In genomic region chr2:130531225-130531624, GRCh38 we compare ENCODE assay signal across 26 cellular contexts. TPM values are rescaled to one million over a fixed set of nuclear protein-coding genes. Genes with fewer than 3 reads are reported as not detected.
DNase-seq lines count a peak whose midpoint lies in the region; ATAC-seq lines count a peak whose summit lies in the region.
"Not testable (repeated sequence)": the region's sequence is repeated elsewhere in the genome, so short reads cannot be mapped to it uniquely, and the experiment has no call there.
"Had no signal": no experiment of that assay in that cellular context is flagged by ENCODE, and none has a peak within 500 bp of the region (broad histone marks: within the 10 kb centered on the region; RNA-seq: fewer than 3 reads in every experiment).

No MANE protein-coding gene starts in this region.

- not testable (repeated sequence) for H3K4me1 ChIP-seq in naive thymus-derived CD4-positive, alpha-beta T cell (ENCODE audit: control insufficient read depth in 2 of 2, insufficient read depth in 2 of 2, low read length in 2 of 2)

- POLR2A ChIA-PET in activated CD4-positive, alpha-beta T cell treated with anti-CD3 and anti-CD28 coated beads for 36 hours (lab: Charles Lee); naive thymus-derived CD4-positive, alpha-beta T cell (lab: Charles Lee): not testable (repeated sequence)

- not testable (repeated sequence) for H3K27me3 Mint-ChIP-seq in activated CD4-positive, alpha-beta T cell treated with anti-CD3 and anti-CD28 coated beads for 36 hours; naive thymus-derived CD4-positive, alpha-beta T cell

- not testable (repeated sequence) for H3K9me3 ChIP-seq in naive thymus-derived CD4-positive, alpha-beta T cell (ENCODE audit: control insufficient read depth in 2 of 3, low read length in 3 of 3)

- not testable (repeated sequence) for H3K36me3 Mint-ChIP-seq in activated CD4-positive, alpha-beta T cell treated with anti-CD3 and anti-CD28 coated beads for 36 hours (ENCODE audit: low read depth); naive thymus-derived CD4-positive, alpha-beta T cell

- H3K27ac Mint-ChIP-seq in activated CD4-positive, alpha-beta T cell treated with anti-CD3 and anti-CD28 coated beads for 36 hours; naive thymus-derived CD4-positive, alpha-beta T cell: not testable (repeated sequence)

- H3K27me3 ChIP-seq in naive thymus-derived CD4-positive, alpha-beta T cell (ENCODE audit: control insufficient read depth in 2 of 2, insufficient read depth in 2 of 2, low read length in 2 of 2): not testable (repeated sequence)

- not testable (repeated sequence) for H3K4me3 ChIP-seq in naive thymus-derived CD4-positive, alpha-beta T cell (ENCODE audit: low read length)

- CTCF ChIA-PET in activated CD4-positive, alpha-beta T cell treated with anti-CD3 and anti-CD28 coated beads for 36 hours (lab: Charles Lee); naive thymus-derived CD4-positive, alpha-beta T cell (lab: Charles Lee): not testable (repeated sequence)

- not testable (repeated sequence) for DNase-seq in activated CD4-positive, alpha-beta T cell treated with anti-CD3 and anti-CD28 coated beads for 36 hours; naive thymus-derived CD4-positive, alpha-beta T cell

- H3K27ac ChIP-seq in naive thymus-derived CD4-positive, alpha-beta T cell (ENCODE audit: low read depth, low read length): not testable (repeated sequence)

- H3K36me3 ChIP-seq in naive thymus-derived CD4-positive, alpha-beta T cell (ENCODE audit: control insufficient read depth in 2 of 3, insufficient read depth in 3 of 3, low read length in 3 of 3): not testable (repeated sequence)

- H3K4me3 Mint-ChIP-seq in activated CD4-positive, alpha-beta T cell treated with anti-CD3 and anti-CD28 coated beads for 36 hours; naive thymus-derived CD4-positive, alpha-beta T cell: not testable (repeated sequence)

- not testable (repeated sequence) for H3K4me1 Mint-ChIP-seq in activated CD4-positive, alpha-beta T cell treated with anti-CD3 and anti-CD28 coated beads for 36 hours; naive thymus-derived CD4-positive, alpha-beta T cell

- not testable (repeated sequence) for H3K9me3 Mint-ChIP-seq in activated CD4-positive, alpha-beta T cell treated with anti-CD3 and anti-CD28 coated beads for 36 hours (ENCODE audit: low read depth); naive thymus-derived CD4-positive, alpha-beta T cell

- intact Hi-C loops in activated CD4-positive, alpha-beta T cell treated with anti-CD3 and anti-CD28 coated beads for 36 hours (cut with DNase I, micrococcal nuclease); naive thymus-derived CD4-positive, alpha-beta T cell (cut with micrococcal nuclease): not testable (repeated sequence)

- peak; percentile 51 for ATAC-seq in GM18499 (IDR thresholded peaks at IDR 0.05; ENCODE audit: insufficient read depth, unreplicated experiment)
- ATAC-seq in GM18873 (IDR thresholded peaks at IDR 0.05; ENCODE audit: low FRiP score, unreplicated experiment): peak; percentile 85
- peak; percentile 77 for ATAC-seq in GM21381 (IDR thresholded peaks at IDR 0.05; ENCODE audit: unreplicated experiment)
- peak; percentile 89 for ATAC-seq in HG02610 (IDR thresholded peaks at IDR 0.05; ENCODE audit: unreplicated experiment)
- peak; percentile 85 for ATAC-seq in HG02973 (IDR thresholded peaks at IDR 0.05; ENCODE audit: unreplicated experiment)
- ATAC-seq in HG03378 (IDR thresholded peaks at IDR 0.05; ENCODE audit: unreplicated experiment): peak; percentile 96
- ATAC-seq in activated CD4-positive, alpha-beta T cell treated with anti-CD3 and anti-CD28 coated beads for 36 hours: peak; percentile 97
- ATAC-seq in naive thymus-derived CD4-positive, alpha-beta T cell: peak; percentile 61

RNA-seq across cellular contexts. Expression of gene CFC1B, which starts 10.2 kb away (rescaled TPM):
- not detected for total RNA-seq in activated CD4-positive, alpha-beta T cell treated with anti-CD3 and anti-CD28 coated beads for 36 hours
- total RNA-seq in naive thymus-derived CD4-positive, alpha-beta T cell: not detected
- polyA plus RNA-seq in naive thymus-derived CD4-positive, alpha-beta T cell: not detected
- total RNA-seq: activated CD8-positive, alpha-beta memory T cell treated with anti-CD3 and anti-CD28 coated beads for 36 hours; activated naive CD4-positive, alpha-beta T cell treated with anti-CD3 and anti-CD28 coated beads for 36 hours; breast epithelium; CD4-positive, alpha-beta memory T cell; fibroblast of villous mesenchyme; H1; heart left ventricle; LHCN-M2; lower lobe of right lung; mononuclear cell; NCI-H460; OCI-LY7; smooth muscle cell; T-helper 17 cell; temporal lobe; urinary bladder had no signal
- polyA plus RNA-seq: CD4-positive, alpha-beta memory T cell; heart left ventricle; neural cell; SK-N-SH; smooth muscle cell; urinary bladder had no signal

RNA-seq across cellular contexts. Expression of gene POTEI, which starts 22.1 kb away (rescaled TPM):
- total RNA-seq in activated CD4-positive, alpha-beta T cell treated with anti-CD3 and anti-CD28 coated beads for 36 hours: not detected
- total RNA-seq in naive thymus-derived CD4-positive, alpha-beta T cell: not detected
- not detected for polyA plus RNA-seq in naive thymus-derived CD4-positive, alpha-beta T cell
- total RNA-seq: activated CD8-positive, alpha-beta memory T cell treated with anti-CD3 and anti-CD28 coated beads for 36 hours; activated naive CD4-positive, alpha-beta T cell treated with anti-CD3 and anti-CD28 coated beads for 36 hours; CD4-positive, alpha-beta memory T cell; fibroblast of villous mesenchyme; heart left ventricle; LHCN-M2; NCI-H460; T-helper 17 cell had no signal
- polyA plus RNA-seq: CD4-positive, alpha-beta memory T cell; heart left ventricle; SK-N-SH; urinary bladder had no signal
